Comparison of ENCODE assay signal across 7 cellular contexts in the genomic region with DNA sequence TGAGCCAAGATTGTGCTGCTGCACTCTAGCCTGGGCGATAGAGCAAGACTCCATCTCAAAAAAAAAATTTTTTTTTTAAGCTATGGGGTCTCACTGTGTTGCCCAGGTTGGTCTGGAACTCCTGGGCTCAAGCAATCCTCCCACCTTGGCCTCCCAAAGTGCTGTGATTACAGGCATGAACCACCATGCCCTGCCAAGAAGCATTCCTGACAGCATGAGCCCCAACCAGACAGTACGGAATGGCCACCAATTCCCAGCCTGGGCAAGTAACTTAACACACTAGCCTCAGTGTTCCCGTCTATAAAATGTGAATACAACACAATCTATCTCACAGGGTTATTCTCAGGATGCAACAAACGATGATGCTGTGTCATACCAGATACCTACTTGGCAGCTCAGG. TPM values are rescaled to one million over a fixed set of nuclear protein-coding genes. Genes with fewer than 3 reads are reported as not detected.
A peak's percentile ranks its signal among the peaks of the same experiment; 100 is the strongest.
DNase-seq lines count a peak whose midpoint lies in the region; ATAC-seq and TF ChIP-seq lines count a peak whose summit lies in the region.

No MANE protein-coding gene starts in this region.

- H3K4me3 Mint-ChIP-seq in T-helper 17 cell, result peak overlapping the region; percentile 94

- peak overlapping the region in 7 of 8 donors; percentile 88 to 98 (median 95) for H3K27ac ChIP-seq in spleen

- 49 to 77% (median 69%) methylated on average over 4 of the region's 4 CpGs for WGBS in spleen, 5 donors

- H3K9me3 ChIP-seq in T-helper 17 cell (ENCODE audit: control insufficient read depth, low read length, poor library complexity, severe bottlenecking), result no peaks in the 10 kb centered on the region
- no peaks in the 10 kb centered on the region for H3K9me3 ChIP-seq in spleen

- H3K36me3 Mint-ChIP-seq in T-helper 17 cell (ENCODE audit: low read depth), result no peaks in the 10 kb centered on the region

- intact Hi-C loops in spleen (cut with DNase I; ENCODE audit: low total_unique reads), result no loop called here

- no peak for TF ChIP-seq POLR2A in spleen (IDR thresholded peaks at IDR 0.05)

- peak overlapping the region; percentile 94 for H3K4me3 ChIP-seq in H7 (ENCODE audit: insufficient read depth, low read depth, low read length)
- H3K4me3 ChIP-seq in fibroblast of villous mesenchyme (ENCODE audit: low read depth, low read length), result peak overlapping the region; percentile 92
- H3K4me3 ChIP-seq in spleen, result peak overlapping the region; percentile 92 to 100 (median 98)

- ATAC-seq in T-helper 17 cell, result no peak

- DNase-seq in H7 (peak; percentile 13), T-helper 17 cell (no peak), fibroblast of villous mesenchyme (ENCODE audit: low read depth) (no peak), spleen (no peak), SK-N-DZ (ENCODE audit: low spot score) (no peak), mucosa of gallbladder (ENCODE audit: low spot score) (no peak), NCI-H2196 treated with DMSO at 0.1 percent for 48 hours (lab: John Stamatoyannopoulos, UW; ENCODE audit: unreplicated experiment) (no peak)

- H3K27me3 ChIP-seq in H7 (ENCODE audit: control insufficient read depth, insufficient read depth, low read length) (no peaks in the 10 kb centered on the region), spleen (replicated peaks in 1 of 7) (no peaks in the 10 kb centered on the region)

- H3K27ac Mint-ChIP-seq in T-helper 17 cell, result peak overlapping the region; percentile 67

- TF ChIP-seq CTCF in fibroblast of villous mesenchyme (IDR thresholded peaks at IDR 0.05; ENCODE audit: insufficient read depth, low read depth, low read length) (no peak), spleen (IDR thresholded peaks at IDR 0.05 in 8 of 11, conservative IDR thresholded peaks at IDR 0.05 in 3 of 11) (no peak)

- H3K4me1 Mint-ChIP-seq in T-helper 17 cell, result peaks cover 33% of the 10 kb centered on the region

- no peaks in the 10 kb centered on the region for H3K27me3 Mint-ChIP-seq in T-helper 17 cell

- peaks cover 5% of the 10 kb centered on the region for H3K36me3 ChIP-seq in H7 (replicated peaks; ENCODE audit: control insufficient read depth, insufficient read depth, low read length)
- H3K36me3 ChIP-seq in spleen, result no peaks in the 10 kb centered on the region

- peaks cover 24 to 77% (median 70%) of the 10 kb centered on the region in 6 donors for H3K4me1 ChIP-seq in spleen

RNA-seq across cellular contexts. Expression of gene TKT, which starts 2.1 kb away (rescaled TPM):
- 1,918 and 2,169 TPM in 2 replicates for total RNA-seq in H7 (2014; rRNA removed; shearing (Covaris generic))
- total RNA-seq in T-helper 17 cell (100 to 1,000 TPM; 105 to 109 TPM), fibroblast of villous mesenchyme (483 and 591 TPM in 2 replicates), spleen (100 to 1,000 TPM; 253 to 490 (median 287) TPM), mucosa of gallbladder (396 TPM)
- polyA plus RNA-seq in spleen, result 100 to 1,000 TPM; 110 to 195 (median 137) TPM
- 333 and 379 TPM in 2 replicates for polyA plus RNA-seq in SK-N-DZ (2014; cell fraction: cytosol; rRNA removed)
- 196 and 246 TPM in 2 replicates for polyA plus RNA-seq in SK-N-DZ (2014; cell fraction: nucleus; rRNA removed)
